Comparison of ENCODE assay signal across 8 cellular contexts in genomic region chr9:35646583-35647265, GRCh38. TPM values are rescaled to one million over a fixed set of nuclear protein-coding genes. Genes with fewer than 3 reads are reported as not detected.
DNase-seq lines count a peak whose midpoint lies in the region; ATAC-seq and TF ChIP-seq lines count a peak whose summit lies in the region.

No MANE protein-coding gene starts in this region.

- H3K4me3 ChIP-seq in adrenal gland = peak overlapping the region; percentile 27 to 69 (median 58)

- no peaks in the 10 kb centered on the region for H3K9me3 Mint-ChIP-seq in progenitor cell of endocrine pancreas (ENCODE audit: low read depth)

- H3K27ac ChIP-seq in adrenal gland = peak overlapping the region; percentile 43 to 92 (median 79)

- TF ChIP-seq POLR2A in adrenal gland (IDR thresholded peaks at IDR 0.05) = peak; percentile 87

- H3K4me1 Mint-ChIP-seq in progenitor cell of endocrine pancreas (ENCODE audit: low read depth) = peaks cover 15% of the 10 kb centered on the region

- no peaks in the 10 kb centered on the region for H3K27me3 ChIP-seq in adrenal gland

- H3K27me3 Mint-ChIP-seq in progenitor cell of endocrine pancreas = peaks cover 11% of the 10 kb centered on the region

- H3K4me3 Mint-ChIP-seq in progenitor cell of endocrine pancreas (ENCODE audit: low read depth) = peak overlapping the region; percentile 97

- H3K4me1 ChIP-seq in adrenal gland (replicated peaks in 1 of 2) = peaks cover 3 to 18% of the 10 kb centered on the region in 2 donors

- peak overlapping the region; percentile 100 for H3K27ac Mint-ChIP-seq in progenitor cell of endocrine pancreas

- no peaks in the 10 kb centered on the region for H3K9me3 ChIP-seq in adrenal gland (replicated peaks in 1 of 3)

- whole genome bisulfite sequencing in adrenal gland, 4 donors = 0% methylated on average over 5 to 54 of the region's 54 CpGs

- peak; percentile 92 for DNase-seq in GM13977 (ENCODE audit: low spot score)
- peak; percentile 82 to 88 (median 86) for DNase-seq in NCI-H1417 (lab: John Stamatoyannopoulos, UW)
- peak; percentile 89 for DNase-seq in SW480 (ENCODE audit: low spot score)
- peak; percentile 89 to 96 (median 95) for DNase-seq in adrenal gland
- DNase-seq in left cardiac atrium = peak; percentile 95
- DNase-seq in progenitor cell of endocrine pancreas (ENCODE audit: low spot score, unreplicated experiment) = peak; percentile 94
- DNase-seq in ureter (ENCODE audit: low spot score) = peak; percentile 93

- peak; percentile 98 for TF ChIP-seq CTCF in GM13977 (IDR thresholded peaks at IDR 0.05; ENCODE audit: extremely low read depth, insufficient read depth, missing control alignments)
- peak; percentile 90 to 99 (median 93) for TF ChIP-seq CTCF in adrenal gland (IDR thresholded peaks at IDR 0.05)
- TF ChIP-seq CTCF in progenitor cell of endocrine pancreas (IDR thresholded peaks at IDR 0.05; ENCODE audit: unreplicated experiment) = peak; percentile 81

- intact Hi-C loops in adrenal gland (cut with DNase I) (loop anchor here in 1 of 2 donors (5.0 kb wide), 1 partner anchor 39 kb away; the partner anchor contains the start of gene TESK1), left cardiac atrium (cut with DNase I) (loop anchor here in 1 of 2 donors (5.0 kb wide), 1 partner anchor 236 kb away; no protein-coding TSS in a partner anchor)

- no peaks in the 10 kb centered on the region for H3K36me3 Mint-ChIP-seq in progenitor cell of endocrine pancreas (ENCODE audit: insufficient read depth)

- H3K36me3 ChIP-seq in adrenal gland (replicated peaks in 1 of 2) = no peaks in the 10 kb centered on the region

- in situ Hi-C loops in GM13977 (cut with MboI; ENCODE audit: low pct_unique_long_range_greater_than_20kb, low sequenced_read_pairs, unreplicated experiment) = no loop called here

- ATAC-seq in HG02840 (IDR thresholded peaks at IDR 0.05; ENCODE audit: low FRiP score, unreplicated experiment) (peak; percentile 72), left cardiac atrium (peak; percentile 95 to 96)

RNA-seq across cellular contexts. Expression of gene SIT1, which starts 4.0 kb away (rescaled TPM):
- total RNA-seq in adrenal gland (1 to 10 TPM in 4 of 8 donors, under 1 TPM in 3, not detected in 1; 0.25 to 2.1 (median 1.1) TPM), left cardiac atrium (1 to 10 TPM in 1 of 2 donors, under 1 TPM in 1; 0.86 to 1.6 TPM), progenitor cell of endocrine pancreas (not detected in 2 replicates), ureter (0.52 TPM)
- polyA plus RNA-seq in adrenal gland = 1 to 10 TPM in 1 of 3 donors, under 1 TPM in 1, not detected in 1; 0.37 to 1.0 TPM

RNA-seq across cellular contexts. Expression of gene RMRP, which starts 11.1 kb away (rescaled TPM):
- total RNA-seq in adrenal gland (over 10,000 TPM in 4 of 8 donors, 1,000 to 10,000 TPM in 3, 100 to 1,000 TPM in 1; 885 to 23,366 (median 13,049) TPM), left cardiac atrium (over 10,000 TPM; 14,118 to 22,490 TPM), progenitor cell of endocrine pancreas (15,251 and 16,487 TPM in 2 replicates), ureter (3,373 TPM)
- 1,000 to 10,000 TPM in 2 of 3 donors, not detected in 1; 1,807 to 2,186 TPM for polyA plus RNA-seq in adrenal gland

RNA-seq across cellular contexts. Expression of gene CCDC107, which starts 11.4 kb away (rescaled TPM):
- 10 to 100 TPM; 27.9 to 55.0 (median 39.8) TPM for total RNA-seq in adrenal gland
- polyA plus RNA-seq in adrenal gland = 100 to 1,000 TPM in 2 of 3 donors, 10 to 100 TPM in 1; 53.6 to 198 (median 169) TPM
- 10 to 100 TPM; 52.3 to 70.9 TPM for total RNA-seq in left cardiac atrium
- 17.2 and 18.8 TPM in 2 replicates for total RNA-seq in progenitor cell of endocrine pancreas
- 22.4 TPM for total RNA-seq in ureter

RNA-seq across cellular contexts. Expression of gene ARHGEF39, which starts 18.3 kb away (rescaled TPM):
- 10 to 100 TPM in 1 of 8 donors, 1 to 10 TPM in 2, under 1 TPM in 5; 0.42 to 18.4 (median 0.95) TPM for total RNA-seq in adrenal gland
- 1 to 10 TPM; 1.2 to 4.0 (median 1.5) TPM for polyA plus RNA-seq in adrenal gland
- total RNA-seq in left cardiac atrium = under 1 TPM; 0.18 to 0.84 TPM
- 9.1 and 10.4 TPM in 2 replicates for total RNA-seq in progenitor cell of endocrine pancreas
- total RNA-seq in ureter = 1.0 TPM

RNA-seq across cellular contexts. Expression of gene CA9, which starts 27.0 kb away (rescaled TPM):
- total RNA-seq in adrenal gland (10 to 100 TPM in 1 of 8 donors, 1 to 10 TPM in 4, under 1 TPM in 3; 0.28 to 13.7 (median 1.6) TPM), left cardiac atrium (1 to 10 TPM; 1.6 to 2.8 TPM), progenitor cell of endocrine pancreas (0.31 and 0.49 TPM in 2 replicates), ureter (not detected)
- 1 to 10 TPM in 2 of 3 donors, under 1 TPM in 1; 0.31 to 1.4 (median 1.3) TPM for polyA plus RNA-seq in adrenal gland

Comparison
In these comparisons a context has a peak if more than half of its experiments do, and no peak if none do; other contexts are left out.
1. Peak in every context shown above with its lines: DNase-seq, ATAC-seq, H3K4me3 ChIP-seq and H3K27ac ChIP-seq.